In genomic region chr6:7087066-7087465, GRCh38 we compare ENCODE assay signal across 8 cellular contexts. TPM values are rescaled to one million over a fixed set of nuclear protein-coding genes. Genes with fewer than 3 reads are reported as not detected.
DNase-seq lines count a peak whose midpoint lies in the region; ATAC-seq and TF ChIP-seq lines count a peak whose summit lies in the region.

No MANE protein-coding gene starts in this region.

- intact Hi-C loops in aorta (cut with DNase I) = no loop called here

- peak overlapping the region; percentile 62 to 72 for H3K9ac ChIP-seq in liver (ENCODE audit: low read depth in 1 of 2, low read length in 2 of 2)

- H3K4me3 ChIP-seq in liver (ENCODE audit: low read depth in 1 of 3, low read length in 3 of 3) = no peak overlapping the region
- no peak overlapping the region for H3K4me3 ChIP-seq in aorta (ENCODE audit: low read length in 2 of 2)

- H3K4me1 Mint-ChIP-seq in activated naive CD8-positive, alpha-beta T cell treated with anti-CD3 and anti-CD28 coated beads, Interleukin-2, amount 50 U/mL, for 24 hours = peaks cover 35% of the 10 kb centered on the region
- peaks cover 7% of the 10 kb centered on the region for H3K4me1 Mint-ChIP-seq in endothelial cell (ENCODE audit: unreplicated experiment)

- H3K27me3 Mint-ChIP-seq in activated naive CD8-positive, alpha-beta T cell treated with anti-CD3 and anti-CD28 coated beads, Interleukin-2, amount 50 U/mL, for 24 hours = peaks cover 3% of the 10 kb centered on the region
- H3K27me3 Mint-ChIP-seq in endothelial cell (ENCODE audit: unreplicated experiment) = no peaks in the 10 kb centered on the region

- no peaks in the 10 kb centered on the region for H3K36me3 ChIP-seq in liver (ENCODE audit: control insufficient read depth in 4 of 4, insufficient read depth in 3 of 4, low read depth in 1 of 4, low read length in 3 of 4)
- no peaks in the 10 kb centered on the region for H3K36me3 ChIP-seq in aorta (ENCODE audit: control insufficient read depth in 1 of 2, insufficient read depth in 2 of 2, low read length in 1 of 2)

- WGBS in liver = 48% methylated on average over 3 of the region's 3 CpGs
- 53 to 61% methylated on average over 3 of the region's 3 CpGs for WGBS in aorta, 2 donors

- H3K9me3 ChIP-seq in liver (ENCODE audit: control insufficient read depth in 4 of 4, low read length in 3 of 4) (no peaks in the 10 kb centered on the region), aorta (ENCODE audit: control insufficient read depth, low read length) (no peaks in the 10 kb centered on the region)

- H3K4me1 ChIP-seq in liver (ENCODE audit: control insufficient read depth in 4 of 4, insufficient read depth in 4 of 4, low read length in 3 of 4) (peaks cover 0 to 9% (median 6%) of the 10 kb centered on the region in 4 donors), aorta (ENCODE audit: control insufficient read depth in 1 of 2, insufficient read depth in 2 of 2, low read length in 2 of 2) (no peaks in the 10 kb centered on the region)

- peak; percentile 40 for TF ChIP-seq CTCF in liver (IDR thresholded peaks at IDR 0.05; ENCODE audit: low read depth, low read length, missing input control)
- TF ChIP-seq CTCF in endothelial cell (IDR thresholded peaks at IDR 0.05; ENCODE audit: unreplicated experiment) = no peak

- TF ChIP-seq RAD21 in liver (IDR thresholded peaks at IDR 0.05) = peak; percentile 62 to 68

- no peaks in the 10 kb centered on the region for H3K9me3 Mint-ChIP-seq in activated naive CD8-positive, alpha-beta T cell treated with anti-CD3 and anti-CD28 coated beads, Interleukin-2, amount 50 U/mL, for 24 hours
- no peaks in the 10 kb centered on the region for H3K9me3 Mint-ChIP-seq in endothelial cell (ENCODE audit: unreplicated experiment)

- H3K4me3 Mint-ChIP-seq in activated naive CD8-positive, alpha-beta T cell treated with anti-CD3 and anti-CD28 coated beads, Interleukin-2, amount 50 U/mL, for 24 hours = peak overlapping the region; percentile 73
- no peak overlapping the region for H3K4me3 Mint-ChIP-seq in endothelial cell (ENCODE audit: unreplicated experiment)

- H3K27ac ChIP-seq in liver (ENCODE audit: low read depth in 1 of 2, low read length in 2 of 2) (peak overlapping the region; percentile 17 to 54), aorta (ENCODE audit: low read depth in 1 of 2, low read length in 2 of 2) (no peak overlapping the region)

- peak overlapping the region; percentile 96 for H3K27ac Mint-ChIP-seq in activated naive CD8-positive, alpha-beta T cell treated with anti-CD3 and anti-CD28 coated beads, Interleukin-2, amount 50 U/mL, for 24 hours
- H3K27ac Mint-ChIP-seq in endothelial cell (ENCODE audit: unreplicated experiment) = no peak overlapping the region

- DNase-seq in EL = peak; percentile 37
- DNase-seq in activated naive CD8-positive, alpha-beta T cell treated with anti-CD3 and anti-CD28 coated beads, Interleukin-2, amount 50 U/mL, for 24 hours = no peak
- no peak for DNase-seq in aorta
- no peak for DNase-seq in endothelial cell (ENCODE audit: low spot score)
- DNase-seq in DMS153 (lab: John Stamatoyannopoulos, UW) = no peak

- ATAC-seq in HG03175 (IDR thresholded peaks at IDR 0.05; ENCODE audit: unreplicated experiment) = peak; percentile 4
- no peak for ATAC-seq in activated naive CD8-positive, alpha-beta T cell treated with anti-CD3 and anti-CD28 coated beads, Interleukin-2, amount 50 U/mL, for 24 hours
- peak; percentile 50 for ATAC-seq in aorta (ENCODE audit: low FRiP score)
- no peak for ATAC-seq in HG03442 (IDR thresholded peaks at IDR 0.05; ENCODE audit: unreplicated experiment)

- no peaks in the 10 kb centered on the region for H3K27me3 ChIP-seq in liver (ENCODE audit: control insufficient read depth in 4 of 4, insufficient read depth in 4 of 4, low read length in 3 of 4)
- H3K27me3 ChIP-seq in aorta (ENCODE audit: control insufficient read depth in 1 of 2, insufficient read depth in 2 of 2, low read length in 1 of 2) = no peaks in the 10 kb centered on the region

- H3K36me3 Mint-ChIP-seq in activated naive CD8-positive, alpha-beta T cell treated with anti-CD3 and anti-CD28 coated beads, Interleukin-2, amount 50 U/mL, for 24 hours (ENCODE audit: low read depth) = no peaks in the 10 kb centered on the region
- H3K36me3 Mint-ChIP-seq in endothelial cell (ENCODE audit: low read depth, unreplicated experiment) = no peaks in the 10 kb centered on the region

TF ChIP-seq in liver, 16 proteins besides CTCF, POLR2A, EP300 and RAD21:
- no peak for TF ChIP-seq RXRA (IDR thresholded peaks at IDR 0.05)
- no peak for TF ChIP-seq MAX (IDR thresholded peaks at IDR 0.05)
- no peak for TF ChIP-seq HNF4A (conservative IDR thresholded peaks at IDR 0.05)
- TF ChIP-seq SP1 (IDR thresholded peaks at IDR 0.05) = no peak
- no peak for TF ChIP-seq GABPA (IDR thresholded peaks at IDR 0.05 in 1 of 2, conservative IDR thresholded peaks at IDR 0.05 in 1 of 2)
- no peak for TF ChIP-seq FOXA2 (IDR thresholded peaks at IDR 0.05)
TF ChIP-seq in liver: peak in this region for 0.

RNA-seq across cellular contexts. Expression of gene RREB1, which starts 20.7 kb away (rescaled TPM):
- 10 to 100 TPM; 22.8 to 28.9 TPM for total RNA-seq in liver
- 10 to 100 TPM; 10.1 to 11.8 TPM for polyA plus RNA-seq in liver
- total RNA-seq in aorta = 10 to 100 TPM; 30.7 to 44.7 TPM
- 1 to 10 TPM; 3.5 to 4.9 TPM for polyA plus RNA-seq in aorta
- total RNA-seq in endothelial cell (ENCODE audit: unreplicated experiment) = 57.6 TPM

Comparison
In these comparisons a context has a peak if more than half of its experiments do, and no peak if none do; other contexts are left out.
1. ATAC-seq: peak in HG03175 (single experiment) and aorta (single experiment); none in activated naive CD8-positive, alpha-beta T cell treated with anti-CD3 and anti-CD28 coated beads, Interleukin-2, amount 50 U/mL, for 24 hours (single experiment) and HG03442 (single experiment).
2. H3K27ac ChIP-seq: peak in liver (2 of 2); none in aorta (0 of 2).